Comparison of ENCODE assay signal across 2 cellular contexts in genomic region chr11:67938964-67939363, GRCh38.
TF ChIP-seq lines count a peak whose summit lies in the region.

No MANE protein-coding gene starts in this region.

TF ChIP-seq in K562, 482 proteins besides CTCF, POLR2A, EP300 and RAD21:
- TF ChIP-seq ZNF384 (IDR thresholded peaks at IDR 0.05; ENCODE audit: low read depth, low read length): 0 out of 2 replicates have a peak, but pooled peaks have one; percentile 14

TF ChIP-seq in HepG2, 621 proteins besides CTCF, POLR2A, EP300 and RAD21:
- TF ChIP-seq STAG1 (CRISPR knock-in tag; IDR thresholded peaks at IDR 0.05): peak; percentile 44
